In the genomic region with DNA sequence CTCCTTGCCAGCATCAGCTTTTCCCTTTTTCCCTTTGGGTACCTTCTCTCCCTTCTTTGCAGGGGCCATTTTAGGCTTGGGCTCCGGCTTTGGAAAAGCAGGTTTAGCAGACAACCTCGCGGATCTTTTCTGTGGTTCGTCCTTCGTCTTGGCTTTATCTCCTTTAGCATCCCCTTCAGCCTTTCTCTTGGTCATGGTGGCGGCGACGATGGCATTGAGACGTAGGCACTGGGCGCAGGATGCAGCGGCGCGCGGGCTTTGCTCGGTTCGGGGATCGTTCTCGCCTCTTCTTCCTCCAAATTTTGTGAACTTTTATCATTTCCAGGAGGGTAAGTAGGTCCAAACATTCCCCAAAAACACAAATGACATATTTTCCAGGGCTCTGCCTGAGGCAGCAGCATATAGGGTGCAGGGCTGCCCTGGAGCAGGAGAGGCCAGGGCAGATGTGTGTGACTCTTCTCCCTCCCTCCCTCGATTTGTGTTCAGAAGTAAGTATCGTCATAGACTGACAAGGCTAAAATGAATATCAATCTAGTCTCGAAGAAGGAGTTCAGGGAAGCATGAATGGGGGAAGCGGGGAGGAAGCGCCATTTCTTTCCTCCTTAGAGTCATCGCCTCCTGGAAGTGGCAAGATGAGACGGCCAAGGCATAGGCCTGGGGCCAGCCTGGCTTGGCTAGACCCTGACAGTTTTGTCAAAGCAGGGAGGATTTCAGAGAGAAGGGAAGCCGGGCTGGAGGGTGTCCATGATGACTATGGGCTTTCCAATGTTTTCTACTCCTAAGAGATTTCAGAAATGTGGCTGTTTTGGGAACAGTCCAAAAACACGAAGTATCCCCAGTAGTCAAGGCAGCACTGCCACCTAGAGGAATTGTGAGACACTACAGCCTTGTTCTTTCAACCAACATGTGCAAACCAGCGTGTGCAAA, we compare ENCODE assay signal across 8 cellular contexts. TPM values are rescaled to one million over a fixed set of nuclear protein-coding genes. Genes with fewer than 3 reads are reported as not detected.
DNase-seq lines count a peak whose midpoint lies in the region; ATAC-seq, FAIRE-seq and TF ChIP-seq lines count a peak whose summit lies in the region.
"Had no signal": no experiment of that assay in that cellular context is flagged by ENCODE, and none has a peak within 500 bp of the region (broad histone marks: within the 10 kb centered on the region; RNA-seq: fewer than 3 reads in every experiment).

No MANE protein-coding gene starts in this region.

- peak; percentile 84 for TF ChIP-seq CTCF in astrocyte of the cerebellum (IDR thresholded peaks at IDR 0.05; ENCODE audit: low read depth, low read length, missing control alignments)
- TF ChIP-seq CTCF in retinal pigment epithelial cell (conservative IDR thresholded peaks at IDR 0.05; ENCODE audit: low read depth, low read length): peak; percentile 88

- no peak overlapping the region for H3K27ac ChIP-seq in right cardiac atrium (ENCODE audit: low read length)

- H3K27me3 ChIP-seq in right cardiac atrium (ENCODE audit: control insufficient read depth, insufficient read depth): no peaks in the 10 kb centered on the region

- H3K4me3 ChIP-seq in astrocyte of the cerebellum (ENCODE audit: low read depth, low read length) (no peak overlapping the region), right cardiac atrium (ENCODE audit: low read length) (no peak overlapping the region), retinal pigment epithelial cell (ENCODE audit: low read length) (no peak overlapping the region)
- H3K4me3 ChIP-seq: skin epidermis had no signal

- no peak for TF ChIP-seq POLR2A in GM12892 (IDR thresholded peaks at IDR 0.05; ENCODE audit: low read depth, low read length)

- DNase-seq in GM12892 (ENCODE audit: insufficient read length) (peak; percentile 41), NCI-H1694 treated with DMSO at 0.1 percent for 48 hours (lab: John Stamatoyannopoulos, UW) (peak; percentile 89), T-helper 1 cell (peak in 4 of 5 donors; percentile 22 to 50 (median 40)), astrocyte of the cerebellum (ENCODE audit: low read depth) (peak; percentile 87), right cardiac atrium (peak; percentile 71 to 89 (median 89)), retinal pigment epithelial cell (ENCODE audit: low read depth) (peak; percentile 43)

- H3K9me3 ChIP-seq in right cardiac atrium (ENCODE audit: control insufficient read depth, low read length): no peaks in the 10 kb centered on the region

- ATAC-seq in right cardiac atrium (peak; percentile 91 to 95), GM21619 (IDR thresholded peaks at IDR 0.05; ENCODE audit: unreplicated experiment) (no peak)

- WGBS in right cardiac atrium: 68% methylated on average over 28 of the region's 28 CpGs

- no peaks in the 10 kb centered on the region for H3K4me1 ChIP-seq in right cardiac atrium (ENCODE audit: control insufficient read depth, insufficient read depth, low read length)

- intact Hi-C loops in right cardiac atrium (cut with DNase I): loop anchor here (5.0 to 10.0 kb wide), 4 partner anchors 201 to 331 kb away; a partner anchor contains a TSS

- peak; percentile 80 for FAIRE-seq in GM12892 (lab: Jason Lieb, UNC)

- in situ Hi-C loops in astrocyte of the cerebellum (cut with HindIII; ENCODE audit: low sequenced_read_pairs): no loop called here

RNA-seq across cellular contexts. Expression of a gene that starts 13.2 kb away (rescaled TPM):
- not detected for polyA plus RNA-seq in GM12892 (2012; ENCODE audit: missing spikeins)
- total RNA-seq in right cardiac atrium: not detected
- polyA plus RNA-seq in right cardiac atrium: not detected

RNA-seq across cellular contexts. Expression of a gene that starts 43.6 kb away (rescaled TPM):
- polyA plus RNA-seq in GM12892 (2012; ENCODE audit: missing spikeins): 24.4 TPM
- total RNA-seq in right cardiac atrium: 10 to 100 TPM; 32.6 to 43.2 (median 36.9) TPM
- 13.3 TPM for polyA plus RNA-seq in right cardiac atrium
